Comparison of ENCODE assay signal across 16 cellular contexts in genomic region chr12:59005195-59005961, GRCh38.
DNase-seq lines count a peak whose midpoint lies in the region; ATAC-seq and TF ChIP-seq lines count a peak whose summit lies in the region.
"Had no signal": no experiment of that assay in that cellular context is flagged by ENCODE, and none has a peak within 500 bp of the region (broad histone marks: within the 10 kb centered on the region; RNA-seq: fewer than 3 reads in every experiment).

No MANE protein-coding gene starts in this region.

- H2AK5ac ChIP-seq in trophoblast cell (ENCODE audit: low read length), result no peak overlapping the region

- H3K9me3 ChIP-seq in gastrocnemius medialis (no peaks in the 10 kb centered on the region), left lung (no peaks in the 10 kb centered on the region), trophoblast cell (ENCODE audit: insufficient read depth, low read depth, low read length) (no peaks in the 10 kb centered on the region), adrenal gland (replicated peaks in 1 of 3) (no peaks in the 10 kb centered on the region)

- intact Hi-C loops in gastrocnemius medialis (cut with DNase I; ENCODE audit: low total_unique reads), result no loop called here
- intact Hi-C loops in left lung (cut with DNase I), result no loop called here
- intact Hi-C loops in adrenal gland (cut with DNase I), result no loop called here

- in situ Hi-C loops in gastrocnemius medialis (cut with MboI; ENCODE audit: low sequenced_read_pairs in 4 of 4), result no loop called here

- H2AFZ ChIP-seq in trophoblast cell (ENCODE audit: insufficient read depth, low read length, poor library complexity), result no peak overlapping the region

- no peak overlapping the region for H3K9ac ChIP-seq in trophoblast cell (ENCODE audit: low read length)

- H3K27ac ChIP-seq in gastrocnemius medialis, result peak overlapping the region in 3 of 4 donors; percentile 12 to 30 (median 15)
- no peak overlapping the region for H3K27ac ChIP-seq in left lung
- H3K27ac ChIP-seq in trophoblast cell (ENCODE audit: low read depth, low read length), result no peak overlapping the region
- no peak overlapping the region for H3K27ac ChIP-seq in adrenal gland
- H3K27ac ChIP-seq: HL-60 had no signal

- H3K18ac ChIP-seq in trophoblast cell (ENCODE audit: low read length), result no peak overlapping the region

- DNase-seq in DMS 273 treated with DMSO at 0.1 percent for 48 hours (lab: John Stamatoyannopoulos, UW) (peak; percentile 33), NCI-H69 (lab: John Stamatoyannopoulos, UW) (peak; percentile 62), fibroblast of peridontal ligament (ENCODE audit: extremely low read depth) (peak; percentile 86), gastrocnemius medialis (no peak), left lung (no peak), NCI-H774 (lab: John Stamatoyannopoulos, UW) (no peak), trophoblast cell (no peak), adrenal gland (no peak)
- DNase-seq: activated CD8-positive, alpha-beta T cell treated with anti-CD3 and anti-CD28 coated beads for 36 hours; CD4-positive, alpha-beta T cell; foreskin melanocyte; Kasumi-1; NCI-H1694; NK-92 treated with Interleukin-12 subunit alpha and Interleukin-12 subunit beta, amount 100 ng/mL, for 24 hours; posterior cingulate gyrus had no signal

- H3K4me1 ChIP-seq in gastrocnemius medialis (peaks cover 0 to 5% of the 10 kb centered on the region in 2 donors), left lung (no peaks in the 10 kb centered on the region), trophoblast cell (ENCODE audit: control insufficient read depth in 1 of 2, insufficient read depth in 2 of 2, low read length in 2 of 2) (no peaks in the 10 kb centered on the region), adrenal gland (replicated peaks in 1 of 2) (no peaks in the 10 kb centered on the region)

- H2BK5ac ChIP-seq in trophoblast cell (ENCODE audit: low read depth, low read length, poor library complexity), result no peak overlapping the region

- H2BK12ac ChIP-seq in trophoblast cell (ENCODE audit: low read length), result no peak overlapping the region

- no peak overlapping the region for H3K4me2 ChIP-seq in trophoblast cell (ENCODE audit: low read length)

- no peak overlapping the region for H2BK120ac ChIP-seq in trophoblast cell (ENCODE audit: insufficient read depth, low read length, poor library complexity)

- no peak for TF ChIP-seq CTCF in gastrocnemius medialis (IDR thresholded peaks at IDR 0.05 in 4 of 5, conservative IDR thresholded peaks at IDR 0.05 in 1 of 5)
- no peak for TF ChIP-seq CTCF in left lung (IDR thresholded peaks at IDR 0.05)
- no peak for TF ChIP-seq CTCF in adrenal gland (IDR thresholded peaks at IDR 0.05)

- H3K36me3 ChIP-seq in gastrocnemius medialis (no peaks in the 10 kb centered on the region), left lung (no peaks in the 10 kb centered on the region), trophoblast cell (ENCODE audit: control insufficient read depth in 1 of 2, insufficient read depth in 2 of 2, low read length in 2 of 2) (no peaks in the 10 kb centered on the region), adrenal gland (replicated peaks in 1 of 2) (no peaks in the 10 kb centered on the region)

- H3K14ac ChIP-seq in trophoblast cell (ENCODE audit: low read length), result no peak overlapping the region

- TF ChIP-seq POLR2A in gastrocnemius medialis (IDR thresholded peaks at IDR 0.05), result no peak
- TF ChIP-seq POLR2A in adrenal gland (IDR thresholded peaks at IDR 0.05), result no peak

- H3K27me3 ChIP-seq in gastrocnemius medialis (no peaks in the 10 kb centered on the region), left lung (no peaks in the 10 kb centered on the region), trophoblast cell (ENCODE audit: insufficient read depth, low read length) (no peaks in the 10 kb centered on the region), adrenal gland (no peaks in the 10 kb centered on the region)

- no peak overlapping the region for H3K23ac ChIP-seq in trophoblast cell (ENCODE audit: low read length)

- H3K79me2 ChIP-seq in trophoblast cell (ENCODE audit: control insufficient read depth, insufficient read depth, low read length, poor library complexity), result no peaks in the 10 kb centered on the region

- no peak overlapping the region for H4K8ac ChIP-seq in trophoblast cell (ENCODE audit: low read depth, low read length)

- H3K4me3 ChIP-seq in gastrocnemius medialis (no peak overlapping the region), left lung (no peak overlapping the region), trophoblast cell (ENCODE audit: low read depth, low read length) (no peak overlapping the region), adrenal gland (no peak overlapping the region)

- ATAC-seq in gastrocnemius medialis (peak; percentile 56 to 58), left lung (no peak)
- ATAC-seq: activated CD8-positive, alpha-beta T cell treated with anti-CD3 and anti-CD28 coated beads for 36 hours had no signal

- H4K91ac ChIP-seq in trophoblast cell (ENCODE audit: low read depth, low read length), result no peak overlapping the region

- H3K79me1 ChIP-seq in trophoblast cell (ENCODE audit: low read length), result no peaks in the 10 kb centered on the region

- H3K4ac ChIP-seq in trophoblast cell (ENCODE audit: low read depth, low read length), result no peak overlapping the region

- no CpG with 5 or more reads among the region's 4 CpGs for whole genome bisulfite sequencing in trophoblast cell (ENCODE audit: extremely low coverage, insufficient coverage, insufficient read length)
- WGBS in adrenal gland, 4 donors, result 58 to 73% (median 66%) methylated on average over 4 of the region's 4 CpGs

- H4K12ac ChIP-seq in trophoblast cell (ENCODE audit: low read depth, low read length), result no peak overlapping the region

Comparison
In these comparisons a context has a peak if more than half of its experiments do, and no peak if none do; other contexts are left out.
1. DNase-seq: peak in DMS 273 treated with DMSO at 0.1 percent for 48 hours (single experiment), NCI-H69 (single experiment) and fibroblast of peridontal ligament (single experiment); none in gastrocnemius medialis (0 of 2), left lung (0 of 2), NCI-H774 (single experiment), trophoblast cell (0 of 2) and adrenal gland (0 of 7).
2. H3K27ac ChIP-seq: peak in gastrocnemius medialis (3 of 4); none in left lung (0 of 2), trophoblast cell (single experiment) and adrenal gland (0 of 5).